17 cellular contexts compared by ENCODE assay signal in the genomic region with DNA sequence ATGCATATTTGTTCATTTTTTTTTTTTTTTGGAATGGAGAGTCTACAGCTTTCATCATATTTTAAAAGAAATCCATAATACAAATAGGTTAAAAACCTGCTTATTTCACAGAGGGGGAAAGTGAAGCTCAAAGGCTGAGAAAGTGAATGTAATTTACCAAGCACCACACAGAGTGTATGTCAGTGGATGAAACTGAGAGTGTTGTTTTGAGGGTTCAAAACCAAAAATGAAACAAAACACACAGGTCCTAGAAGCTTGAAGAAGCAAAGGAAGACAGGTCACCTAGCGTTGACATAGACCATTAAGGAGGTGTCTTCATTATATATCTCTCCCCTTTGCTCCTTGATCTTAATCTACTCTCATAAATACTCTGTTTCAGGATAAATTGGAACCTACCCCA. TPM values are rescaled to one million over a fixed set of nuclear protein-coding genes. Genes with fewer than 3 reads are reported as not detected.
DNase-seq lines count a peak whose midpoint lies in the region; ATAC-seq, FAIRE-seq and TF ChIP-seq lines count a peak whose summit lies in the region.
"Had no signal": no experiment of that assay in that cellular context is flagged by ENCODE, and none has a peak within 500 bp of the region (broad histone marks: within the 10 kb centered on the region; RNA-seq: fewer than 3 reads in every experiment).

No MANE protein-coding gene starts in this region.

- POLR2A ChIA-PET in T-cell (lab: Charles Lee), result no interaction called here

- H3K4me3 ChIP-seq in GM23338, result no peak overlapping the region
- no peak overlapping the region for H3K4me3 ChIP-seq in effector memory CD4-positive, alpha-beta T cell (ENCODE audit: insufficient read depth, low read depth, low read length, poor library complexity, severe bottlenecking)
- H3K4me3 ChIP-seq: ascending aorta, prostate gland, uterus had no signal

- no peaks in the 10 kb centered on the region for H3K36me3 Mint-ChIP-seq in GM23338 (ENCODE audit: low read depth)
- H3K36me3 Mint-ChIP-seq in T-cell, result no peaks in the 10 kb centered on the region

- no peak overlapping the region for H3K27ac ChIP-seq in GM23338 (ENCODE audit: low read depth)
- no peak overlapping the region for H3K27ac ChIP-seq in effector memory CD4-positive, alpha-beta T cell (ENCODE audit: insufficient read depth, low read length, poor library complexity, severe bottlenecking)
- H3K27ac ChIP-seq: ascending aorta, prostate gland, uterus had no signal

- H3F3A ChIP-seq in GM23338 (replicated peaks; ENCODE audit: low read depth), result no peaks in the 10 kb centered on the region

- H2AFZ ChIP-seq in GM23338, result peak overlapping the region; percentile 1; the same call in 1 of the 2 replicates

- FAIRE-seq in GM12892 (lab: Jason Lieb, UNC), result peak; percentile 84

- H3K4me1 Mint-ChIP-seq in GM23338, result no peaks in the 10 kb centered on the region; the same call in 2 of the 3 replicates
- no peaks in the 10 kb centered on the region for H3K4me1 Mint-ChIP-seq in T-cell

- no peak for TF ChIP-seq CTCF in GM23338 (conservative IDR thresholded peaks at IDR 0.05; ENCODE audit: low read depth in 2 of 2)

- H3K9me2 ChIP-seq in GM23338 (ENCODE audit: insufficient read depth), result no peaks in the 10 kb centered on the region

- H3K4me1 ChIP-seq in GM23338 (ENCODE audit: insufficient read depth), result no peaks in the 10 kb centered on the region
- H3K4me1 ChIP-seq in effector memory CD4-positive, alpha-beta T cell (ENCODE audit: control insufficient read depth, insufficient read depth, low read length, poor library complexity, severe bottlenecking), result no peaks in the 10 kb centered on the region
- H3K4me1 ChIP-seq: ascending aorta, prostate gland, uterus had no signal

- CTCF ChIA-PET in T-cell (lab: Charles Lee), result no interaction called here

- peak; percentile 87 for ATAC-seq in GM19324 (IDR thresholded peaks at IDR 0.05; ENCODE audit: low FRiP score, unreplicated experiment)
- no peak for ATAC-seq in GM23338
- ATAC-seq in HG03139 (IDR thresholded peaks at IDR 0.05; ENCODE audit: unreplicated experiment), result peak; percentile 63
- ATAC-seq in T-cell (replicated peaks in 1 of 4), result no peak

- H3K4me3 Mint-ChIP-seq in GM23338 (no peak overlapping the region), T-cell (no peak overlapping the region)

- no peaks in the 10 kb centered on the region for H3K79me2 ChIP-seq in GM23338 (replicated peaks; ENCODE audit: insufficient read depth)

- TF ChIP-seq POLR2A in GM12892 (IDR thresholded peaks at IDR 0.05; ENCODE audit: low read depth, low read length), result no peak

- H3K4me2 ChIP-seq in GM23338, result no peak overlapping the region

- H3K27ac Mint-ChIP-seq in GM23338 (no peak overlapping the region), T-cell (no peak overlapping the region)

- H3K9me3 Mint-ChIP-seq in GM23338 (no peaks in the 10 kb centered on the region), T-cell (no peaks in the 10 kb centered on the region)

- no peaks in the 10 kb centered on the region for H4K20me1 ChIP-seq in GM23338 (replicated peaks; ENCODE audit: insufficient read depth)

- H3K27me3 ChIP-seq in GM23338 (ENCODE audit: insufficient read depth), result no peaks in the 10 kb centered on the region
- no peaks in the 10 kb centered on the region for H3K27me3 ChIP-seq in effector memory CD4-positive, alpha-beta T cell (replicated peaks; ENCODE audit: control insufficient read depth, insufficient read depth, low read length, poor library complexity, severe bottlenecking)
- H3K27me3 ChIP-seq: ascending aorta, uterus had no signal

- H3K27me3 Mint-ChIP-seq in GM23338 (ENCODE audit: insufficient read depth, low read depth, poor library complexity) (no peaks in the 10 kb centered on the region), T-cell (peaks cover 0 to 5% of the 10 kb centered on the region in 2 donors)

- DNase-seq in GM12892 (ENCODE audit: insufficient read length) (no peak), GM23338 (ENCODE audit: low spot score) (no peak), NCI-H82 treated with DMSO at 0.1 percent for 48 hours (lab: John Stamatoyannopoulos, UW; ENCODE audit: unreplicated experiment) (no peak), T-helper 9 cell (no peak), T-cell (no peak)
- DNase-seq in effector memory CD4-positive, alpha-beta T cell, result no peak
- DNase-seq: activated CD4-positive, alpha-beta T cell treated with anti-CD3 and anti-CD28 coated beads, Interleukin-2, amount 50 U/mL, for 1 hour; Karpas-422; NCI-H2107; SW 1271; uterus had no signal

- no peaks in the 10 kb centered on the region for H3K9me3 ChIP-seq in effector memory CD4-positive, alpha-beta T cell (ENCODE audit: control insufficient read depth, low read length)
- H3K9me3 ChIP-seq: ascending aorta, prostate gland, uterus had no signal

- no peaks in the 10 kb centered on the region for H3K36me3 ChIP-seq in GM23338 (ENCODE audit: insufficient read depth)
- no peaks in the 10 kb centered on the region for H3K36me3 ChIP-seq in effector memory CD4-positive, alpha-beta T cell (ENCODE audit: control insufficient read depth, insufficient read depth, low read length)
- H3K36me3 ChIP-seq: ascending aorta, prostate gland, uterus had no signal

TF ChIP-seq in GM23338, 12 proteins besides CTCF, POLR2A, EP300 and RAD21 (continues in another document):
- TF ChIP-seq STAT1 (IDR thresholded peaks at IDR 0.05; ENCODE audit: unreplicated experiment) (no peak), NANOG (IDR thresholded peaks at IDR 0.05; ENCODE audit: borderline replicate concordance) (no peak), CREB1 (CRISPR knock-in tag; IDR thresholded peaks at IDR 0.05; ENCODE audit: low read depth) (no peak), ZNF114 (CRISPR knock-in tag; IDR thresholded peaks at IDR 0.05) (no peak), EZH2 (IDR thresholded peaks at IDR 0.05; ENCODE audit: low read depth, unreplicated experiment) (no peak), EZH2phosphoT487 (IDR thresholded peaks at IDR 0.05; ENCODE audit: unreplicated experiment) (no peak)
- TF ChIP-seq, protein P1, sequence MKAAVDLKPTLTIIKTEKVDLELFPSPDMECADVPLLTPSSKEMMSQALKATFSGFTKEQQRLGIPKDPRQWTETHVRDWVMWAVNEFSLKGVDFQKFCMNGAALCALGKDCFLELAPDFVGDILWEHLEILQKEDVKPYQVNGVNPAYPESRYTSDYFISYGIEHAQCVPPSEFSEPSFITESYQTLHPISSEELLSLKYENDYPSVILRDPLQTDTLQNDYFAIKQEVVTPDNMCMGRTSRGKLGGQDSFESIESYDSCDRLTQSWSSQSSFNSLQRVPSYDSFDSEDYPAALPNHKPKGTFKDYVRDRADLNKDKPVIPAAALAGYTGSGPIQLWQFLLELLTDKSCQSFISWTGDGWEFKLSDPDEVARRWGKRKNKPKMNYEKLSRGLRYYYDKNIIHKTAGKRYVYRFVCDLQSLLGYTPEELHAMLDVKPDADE (IDR thresholded peaks at IDR 0.05), result no peak
- TF ChIP-seq, protein P2, sequence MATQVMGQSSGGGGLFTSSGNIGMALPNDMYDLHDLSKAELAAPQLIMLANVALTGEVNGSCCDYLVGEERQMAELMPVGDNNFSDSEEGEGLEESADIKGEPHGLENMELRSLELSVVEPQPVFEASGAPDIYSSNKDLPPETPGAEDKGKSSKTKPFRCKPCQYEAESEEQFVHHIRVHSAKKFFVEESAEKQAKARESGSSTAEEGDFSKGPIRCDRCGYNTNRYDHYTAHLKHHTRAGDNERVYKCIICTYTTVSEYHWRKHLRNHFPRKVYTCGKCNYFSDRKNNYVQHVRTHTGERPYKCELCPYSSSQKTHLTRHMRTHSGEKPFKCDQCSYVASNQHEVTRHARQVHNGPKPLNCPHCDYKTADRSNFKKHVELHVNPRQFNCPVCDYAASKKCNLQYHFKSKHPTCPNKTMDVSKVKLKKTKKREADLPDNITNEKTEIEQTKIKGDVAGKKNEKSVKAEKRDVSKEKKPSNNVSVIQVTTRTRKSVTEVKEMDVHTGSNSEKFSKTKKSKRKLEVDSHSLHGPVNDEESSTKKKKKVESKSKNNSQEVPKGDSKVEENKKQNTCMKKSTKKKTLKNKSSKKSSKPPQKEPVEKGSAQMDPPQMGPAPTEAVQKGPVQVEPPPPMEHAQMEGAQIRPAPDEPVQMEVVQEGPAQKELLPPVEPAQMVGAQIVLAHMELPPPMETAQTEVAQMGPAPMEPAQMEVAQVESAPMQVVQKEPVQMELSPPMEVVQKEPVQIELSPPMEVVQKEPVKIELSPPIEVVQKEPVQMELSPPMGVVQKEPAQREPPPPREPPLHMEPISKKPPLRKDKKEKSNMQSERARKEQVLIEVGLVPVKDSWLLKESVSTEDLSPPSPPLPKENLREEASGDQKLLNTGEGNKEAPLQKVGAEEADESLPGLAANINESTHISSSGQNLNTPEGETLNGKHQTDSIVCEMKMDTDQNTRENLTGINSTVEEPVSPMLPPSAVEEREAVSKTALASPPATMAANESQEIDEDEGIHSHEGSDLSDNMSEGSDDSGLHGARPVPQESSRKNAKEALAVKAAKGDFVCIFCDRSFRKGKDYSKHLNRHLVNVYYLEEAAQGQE (IDR thresholded peaks at IDR 0.05; ENCODE audit: unreplicated experiment), result no peak

RNA-seq across cellular contexts. Expression of a gene that starts 7.5 kb away (rescaled TPM):
- not detected for polyA plus RNA-seq in GM12892 (2012; ENCODE audit: missing spikeins)
- total RNA-seq in GM23338 (2014; rRNA removed; shearing (Covaris generic)), result not detected in 2 replicates
- 0.10 TPM in 1 of 2 replicates, not detected in the other for polyA plus RNA-seq in GM23338 (2016; fragmentation: Nextera tagmentation; extraction: Ambion mirVana)
- total RNA-seq in T-cell, result not detected
- total RNA-seq: ascending aorta, dermis microvascular lymphatic vessel endothelial cell, mononuclear cell, uterus had no signal

Comparison
In these comparisons a context has a peak if more than half of its experiments do, and no peak if none do; other contexts are left out.
1. ATAC-seq: peak in GM19324 (single experiment) and HG03139 (single experiment); none in GM23338 (single experiment) and T-cell (0 of 4).